In the genomic region with DNA sequence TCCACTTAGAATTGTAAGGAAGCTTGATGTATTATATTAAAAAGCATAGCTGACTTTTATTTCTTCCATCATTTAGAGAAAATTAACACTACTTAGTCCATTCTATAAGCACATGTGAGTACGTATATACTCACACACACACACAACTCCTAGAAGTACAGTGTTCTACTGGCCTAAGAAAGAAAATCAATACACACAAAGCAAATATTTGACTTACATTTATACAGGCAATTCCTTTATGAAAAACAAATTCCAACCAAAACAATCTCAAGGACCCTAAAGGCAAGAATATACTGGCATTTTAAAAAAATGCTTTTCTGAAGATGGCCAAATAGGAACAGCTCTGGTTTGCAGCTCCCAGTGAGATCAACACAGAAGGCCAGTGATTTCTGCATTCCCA, we compare ENCODE assay signal across 36 cellular contexts.
"Had no signal": no experiment of that assay in that cellular context is flagged by ENCODE, and none has a peak within 500 bp of the region (broad histone marks: within the 10 kb centered on the region; RNA-seq: fewer than 3 reads in every experiment).

No MANE protein-coding gene starts in this region.

- ATAC-seq: activated CD4-positive, alpha-beta T cell treated with anti-CD3 and anti-CD28 coated beads for 36 hours; activated CD4-positive, CD25-positive, alpha-beta regulatory T cell treated with anti-CD3 and anti-CD28 coated beads, Interleukin-2, amount 50 U/mL, for 24 hours; activated CD8-positive, alpha-beta memory T cell treated with anti-CD3 and anti-CD28 coated beads, Interleukin-2, amount 10 ng/mL, durations not matched to agents 7 days and 5 days; activated CD8-positive, alpha-beta T cell treated with anti-CD3 and anti-CD28 coated beads, Interleukin-2, amount 10 ng/mL, durations not matched to agents 7 days and 5 days; activated naive CD4-positive, alpha-beta T cell treated with anti-CD3 and anti-CD28 coated beads, Interleukin-2, amount 50 U/mL, for 72 hours; body of pancreas; WTC11 had no signal

- H3K4me1 Mint-ChIP-seq: activated CD4-positive, alpha-beta memory T cell treated with anti-CD3 and anti-CD28 coated beads, Interleukin-2, amount 10 ng/mL, durations not matched to agents 7 days and 5 days; activated CD4-positive, alpha-beta T cell treated with anti-CD3 and anti-CD28 coated beads for 36 hours; activated CD4-positive, alpha-beta T cell treated with anti-CD3 and anti-CD28 coated beads, Interleukin-2, amount 10 ng/mL, durations not matched to agents 7 days and 5 days; activated CD8-positive, alpha-beta memory T cell treated with anti-CD3 and anti-CD28 coated beads, Interleukin-2, amount 10 ng/mL, durations not matched to agents 7 days and 5 days; activated naive CD8-positive, alpha-beta T cell treated with anti-CD3 and anti-CD28 coated beads for 36 hours; WTC11 had no signal

- H3K27ac Mint-ChIP-seq: activated CD4-positive, alpha-beta memory T cell treated with anti-CD3 and anti-CD28 coated beads, Interleukin-2, amount 10 ng/mL, durations not matched to agents 7 days and 5 days; activated CD4-positive, alpha-beta T cell treated with anti-CD3 and anti-CD28 coated beads for 36 hours; activated CD4-positive, alpha-beta T cell treated with anti-CD3 and anti-CD28 coated beads, Interleukin-2, amount 10 ng/mL, durations not matched to agents 7 days and 5 days; activated CD8-positive, alpha-beta memory T cell treated with anti-CD3 and anti-CD28 coated beads, Interleukin-2, amount 10 ng/mL, durations not matched to agents 7 days and 5 days; activated CD8-positive, alpha-beta T cell treated with anti-CD3 and anti-CD28 coated beads, Interleukin-2, amount 10 ng/mL, durations not matched to agents 7 days and 5 days; activated naive CD4-positive, alpha-beta T cell treated with anti-CD3 and anti-CD28 coated beads for 36 hours; activated naive CD4-positive, alpha-beta T cell treated with anti-CD3 and anti-CD28 coated beads, Interleukin-2, amount 50 U/mL, for 72 hours; activated naive CD8-positive, alpha-beta T cell treated with anti-CD3 and anti-CD28 coated beads for 36 hours; activated T-cell treated with anti-CD3 and anti-CD28 coated beads, Interleukin-2, amount 50 U/mL, for 24 hours; activated T-helper 2 cell treated with anti-CD3 and anti-CD28 coated beads, Interferon-gamma antibody, Interleukin-2, Interleukin-4, amounts not matched to agents 10 μg/mL and 5 μg/mL and 100 μg/mL, durations not matched to agents 14 hours and 24 hours and 36 hours; T-helper 1 cell treated with Interleukin-12 subunit alpha and Interleukin-12 subunit beta and Interleukin-4 antibody, amounts not matched to agents 30 μg/mL and 1 μg/mL, for 36 hours; T-helper 2 cell treated with Interferon-gamma antibody and Interleukin-4, amounts not matched to agents 5 μg/mL and 100 μg/mL, for 36 hours; WTC11 had no signal

- DNase-seq: activated CD4-positive, alpha-beta memory T cell treated with anti-CD3 and anti-CD28 coated beads, Interleukin-2, amount 10 ng/mL, durations not matched to agents 7 days and 5 days; activated CD4-positive, alpha-beta T cell treated with anti-CD3 and anti-CD28 coated beads for 1 hour; activated CD4-positive, alpha-beta T cell treated with anti-CD3 and anti-CD28 coated beads for 36 hours; activated CD4-positive, alpha-beta T cell treated with anti-CD3 and anti-CD28 coated beads for 48 hours; activated CD4-positive, alpha-beta T cell treated with anti-CD3 and anti-CD28 coated beads, Interleukin-2, amount 10 ng/mL, durations not matched to agents 7 days and 5 days; activated CD4-positive, alpha-beta T cell treated with anti-CD3 and anti-CD28 coated beads, Interleukin-2, amount 50 U/mL, for 48 hours; activated CD4-positive, CD25-positive, alpha-beta regulatory T cell; activated CD8-positive, alpha-beta memory T cell treated with anti-CD3 and anti-CD28 coated beads for 24 hours; activated CD8-positive, alpha-beta memory T cell treated with anti-CD3 and anti-CD28 coated beads, Interleukin-2, amount 10 ng/mL, durations not matched to agents 7 days and 5 days; activated CD8-positive, alpha-beta memory T cell treated with anti-CD3 and anti-CD28 coated beads, Interleukin-2, amount 50 U/mL, for 48 hours; activated CD8-positive, alpha-beta T cell treated with anti-CD3 and anti-CD28 coated beads, Interleukin-2, amount 10 ng/mL, durations not matched to agents 7 days and 5 days; activated effector memory CD4-positive, alpha-beta T cell treated with Interleukin-2 at 50 U/mL for 16 hours; activated gamma-delta T cell; activated naive CD4-positive, alpha-beta T cell; activated naive CD4-positive, alpha-beta T cell treated with anti-CD3 and anti-CD28 coated beads for 36 hours; activated naive CD4-positive, alpha-beta T cell treated with anti-CD3 and anti-CD28 coated beads, Interleukin-2, amount 50 U/mL, for 16 hours; activated naive CD8-positive, alpha-beta T cell treated with anti-CD3 and anti-CD28 coated beads for 36 hours; activated T-cell treated with anti-CD3 and anti-CD28 coated beads, Interleukin-2, amount 50 U/mL, for 24 hours; activated T-cell treated with anti-CD3 and anti-CD28 coated beads, Interleukin-2, amount 50 U/mL, for 48 hours; adrenal gland; amniotic stem cell; aorta; body of pancreas; brain microvascular endothelial cell; central memory CD4-positive, alpha-beta T cell; T-helper 1 cell; T-helper 2 cell; T-helper 9 cell; WERI-Rb-1 had no signal

- H3K27me3 ChIP-seq: adrenal gland, body of pancreas, brain microvascular endothelial cell, breast epithelium had no signal

- H3K4me3 Mint-ChIP-seq: activated CD4-positive, alpha-beta memory T cell treated with anti-CD3 and anti-CD28 coated beads, Interleukin-2, amount 10 ng/mL, durations not matched to agents 7 days and 5 days; activated CD4-positive, alpha-beta T cell treated with anti-CD3 and anti-CD28 coated beads for 36 hours; activated CD4-positive, alpha-beta T cell treated with anti-CD3 and anti-CD28 coated beads, Interleukin-2, amount 10 ng/mL, durations not matched to agents 7 days and 5 days; activated CD8-positive, alpha-beta memory T cell treated with anti-CD3 and anti-CD28 coated beads, Interleukin-2, amount 10 ng/mL, durations not matched to agents 7 days and 5 days; activated CD8-positive, alpha-beta T cell treated with anti-CD3 and anti-CD28 coated beads, Interleukin-2, amount 10 ng/mL, durations not matched to agents 7 days and 5 days; activated naive CD4-positive, alpha-beta T cell treated with anti-CD3 and anti-CD28 coated beads for 36 hours; activated naive CD8-positive, alpha-beta T cell treated with anti-CD3 and anti-CD28 coated beads for 36 hours; activated T-cell treated with anti-CD3 and anti-CD28 coated beads, Interleukin-2, amount 50 U/mL, for 24 hours; T-helper 1 cell treated with Interleukin-12 subunit alpha and Interleukin-12 subunit beta and Interleukin-4 antibody, amounts not matched to agents 30 μg/mL and 1 μg/mL, for 36 hours; T-helper 2 cell treated with Interferon-gamma antibody and Interleukin-4, amounts not matched to agents 5 μg/mL and 100 μg/mL, for 36 hours; WTC11 had no signal

- H3K36me3 Mint-ChIP-seq: activated CD8-positive, alpha-beta memory T cell treated with anti-CD3 and anti-CD28 coated beads, Interleukin-2, amount 10 ng/mL, durations not matched to agents 7 days and 5 days; activated naive CD4-positive, alpha-beta T cell treated with anti-CD3 and anti-CD28 coated beads, Interleukin-2, amount 50 U/mL, for 72 hours; activated naive CD8-positive, alpha-beta T cell treated with anti-CD3 and anti-CD28 coated beads for 36 hours; WTC11 had no signal

- H3K4me1 ChIP-seq: adrenal gland, breast epithelium had no signal

- H3K9me3 ChIP-seq: adrenal gland, body of pancreas, breast epithelium had no signal

- H3K9me3 Mint-ChIP-seq: activated CD4-positive, alpha-beta memory T cell treated with anti-CD3 and anti-CD28 coated beads, Interleukin-2, amount 10 ng/mL, durations not matched to agents 7 days and 5 days; activated CD4-positive, alpha-beta T cell treated with anti-CD3 and anti-CD28 coated beads, Interleukin-2, amount 10 ng/mL, durations not matched to agents 7 days and 5 days; activated naive CD4-positive, alpha-beta T cell treated with anti-CD3 and anti-CD28 coated beads for 36 hours; activated naive CD4-positive, alpha-beta T cell treated with anti-CD3 and anti-CD28 coated beads, Interleukin-2, amount 50 U/mL, for 72 hours; activated naive CD8-positive, alpha-beta T cell treated with anti-CD3 and anti-CD28 coated beads for 36 hours; activated T-cell treated with anti-CD3 and anti-CD28 coated beads, Interleukin-2, amount 50 U/mL, for 24 hours; activated T-helper 2 cell treated with anti-CD3 and anti-CD28 coated beads, Interferon-gamma antibody, Interleukin-2, Interleukin-4, amounts not matched to agents 10 μg/mL and 5 μg/mL and 100 μg/mL, durations not matched to agents 14 hours and 24 hours and 36 hours; T-helper 1 cell treated with Interleukin-12 subunit alpha and Interleukin-12 subunit beta and Interleukin-4 antibody, amounts not matched to agents 30 μg/mL and 1 μg/mL, for 36 hours; T-helper 2 cell treated with Interferon-gamma antibody and Interleukin-4, amounts not matched to agents 5 μg/mL and 100 μg/mL, for 36 hours had no signal

- H3K4me3 ChIP-seq: adrenal gland, body of pancreas, breast epithelium had no signal

- H3K36me3 ChIP-seq: adrenal gland, brain microvascular endothelial cell, breast epithelium, WERI-Rb-1 had no signal
